Comparison of ENCODE assay signal across 1 cellular context in the genomic region with DNA sequence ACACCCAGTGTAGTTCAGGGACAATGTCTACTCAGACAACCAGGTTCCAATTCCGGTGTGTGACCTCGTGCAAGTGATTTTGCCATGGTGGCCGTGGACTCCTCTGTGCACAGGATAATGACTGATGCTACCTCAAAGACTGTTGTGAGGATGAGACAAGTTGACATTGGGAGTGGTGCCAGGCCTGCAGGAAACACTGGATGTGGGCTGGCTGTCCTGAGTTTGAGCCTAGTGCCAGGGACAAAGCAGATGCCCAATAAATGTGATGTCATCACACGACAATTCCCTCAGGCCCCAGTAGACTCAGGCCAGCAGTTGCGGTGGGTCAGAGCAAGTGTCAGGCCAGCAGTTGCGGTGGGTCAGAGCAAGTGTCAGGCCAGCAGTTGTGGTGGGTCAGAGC.
A peak's percentile ranks its signal among the peaks of the same experiment; 100 is the strongest.
TF ChIP-seq lines count a peak whose summit lies in the region.

No MANE protein-coding gene starts in this region.

TF ChIP-seq in HepG2, 621 proteins besides CTCF, POLR2A, EP300 and RAD21:
- TF ChIP-seq ATF7 (IDR thresholded peaks at IDR 0.05) = peak; percentile 63
- TF ChIP-seq ATF7 (CRISPR knock-in tag; IDR thresholded peaks at IDR 0.05) = no peak
- peak; percentile 59 for TF ChIP-seq CREB1 (IDR thresholded peaks at IDR 0.05)
- no peak for TF ChIP-seq CREB1 (CRISPR knock-in tag; IDR thresholded peaks at IDR 0.05)
- no peak for TF ChIP-seq NFKB2 (CRISPR knock-in tag; IDR thresholded peaks at IDR 0.05; ENCODE audit: borderline replicate concordance)
